In genomic region chr16:12054868-12055267, GRCh38 we compare ENCODE assay signal across 11 cellular contexts.
"Had no signal": no experiment of that assay in that cellular context is flagged by ENCODE, and none has a peak within 500 bp of the region (broad histone marks: within the 10 kb centered on the region; RNA-seq: fewer than 3 reads in every experiment).

No MANE protein-coding gene starts in this region.

- H3K27me3 ChIP-seq: suprapubic skin, upper lobe of right lung had no signal

- H3K27ac Mint-ChIP-seq: activated naive CD4-positive, alpha-beta T cell treated with anti-CD3 and anti-CD28 coated beads for 36 hours; activated T-helper 17 cell treated with anti-CD3 and anti-CD28 coated beads, Interleukin-2, amount 50 U/mL, for 72 hours; T-helper 2 cell treated with Interferon-gamma antibody and Interleukin-4, amounts not matched to agents 5 μg/mL and 100 μg/mL, for 36 hours had no signal

- H3K27ac ChIP-seq: suprapubic skin, upper lobe of right lung had no signal

- H3K4me1 Mint-ChIP-seq: activated T-helper 17 cell treated with anti-CD3 and anti-CD28 coated beads, Interleukin-2, amount 50 U/mL, for 72 hours; neural crest cell had no signal

- DNase-seq: activated CD4-positive, alpha-beta T cell treated with anti-CD3 and anti-CD28 coated beads, Interleukin-2, amount 10 ng/mL, durations not matched to agents 7 days and 5 days; activated naive CD4-positive, alpha-beta T cell treated with anti-CD3 and anti-CD28 coated beads for 36 hours; cerebellar nuclear complex; stimulated activated CD4-positive, alpha-beta T cell treated with anti-CD3 and anti-CD28 coated beads, Interleukin-2, amount 100 ng/mL, for 48 hours; stimulated activated naive CD8-positive, alpha-beta T cell treated with anti-CD3 and anti-CD28 coated beads, Interleukin-15, Interleukin-2, amounts not matched to agents 100 U/mL and 50 U/mL, for 24 hours had no signal

- H3K9me3 ChIP-seq: suprapubic skin, upper lobe of right lung had no signal

- H3K4me3 Mint-ChIP-seq: activated CD4-positive, alpha-beta T cell treated with anti-CD3 and anti-CD28 coated beads, Interleukin-2, amount 10 ng/mL, durations not matched to agents 7 days and 5 days; activated naive CD4-positive, alpha-beta T cell treated with anti-CD3 and anti-CD28 coated beads for 36 hours; activated T-helper 17 cell treated with anti-CD3 and anti-CD28 coated beads, Interleukin-2, amount 50 U/mL, for 72 hours; neural crest cell; T-helper 2 cell treated with Interferon-gamma antibody and Interleukin-4, amounts not matched to agents 5 μg/mL and 100 μg/mL, for 36 hours had no signal

- H3K4me3 ChIP-seq: suprapubic skin, upper lobe of right lung had no signal

- H3K27me3 Mint-ChIP-seq: activated CD4-positive, alpha-beta T cell treated with anti-CD3 and anti-CD28 coated beads, Interleukin-2, amount 10 ng/mL, durations not matched to agents 7 days and 5 days; activated T-helper 17 cell treated with anti-CD3 and anti-CD28 coated beads, Interleukin-2, amount 50 U/mL, for 72 hours had no signal

- H3K9me3 Mint-ChIP-seq: activated CD4-positive, alpha-beta T cell treated with anti-CD3 and anti-CD28 coated beads, Interleukin-2, amount 10 ng/mL, durations not matched to agents 7 days and 5 days; activated naive CD4-positive, alpha-beta T cell treated with anti-CD3 and anti-CD28 coated beads for 36 hours; activated T-helper 17 cell treated with anti-CD3 and anti-CD28 coated beads, Interleukin-2, amount 50 U/mL, for 72 hours; neural crest cell; T-helper 2 cell treated with Interferon-gamma antibody and Interleukin-4, amounts not matched to agents 5 μg/mL and 100 μg/mL, for 36 hours had no signal

- ATAC-seq: activated T-helper 17 cell treated with anti-CD3 and anti-CD28 coated beads, Interleukin-2, amount 50 U/mL, for 72 hours; Right ventricle myocardium inferior; stimulated activated naive CD8-positive, alpha-beta T cell treated with anti-CD3 and anti-CD28 coated beads, Interleukin-15, Interleukin-2, amounts not matched to agents 100 U/mL and 50 U/mL, for 24 hours; upper lobe of right lung had no signal
